8 cellular contexts compared by ENCODE assay signal in the genomic region with DNA sequence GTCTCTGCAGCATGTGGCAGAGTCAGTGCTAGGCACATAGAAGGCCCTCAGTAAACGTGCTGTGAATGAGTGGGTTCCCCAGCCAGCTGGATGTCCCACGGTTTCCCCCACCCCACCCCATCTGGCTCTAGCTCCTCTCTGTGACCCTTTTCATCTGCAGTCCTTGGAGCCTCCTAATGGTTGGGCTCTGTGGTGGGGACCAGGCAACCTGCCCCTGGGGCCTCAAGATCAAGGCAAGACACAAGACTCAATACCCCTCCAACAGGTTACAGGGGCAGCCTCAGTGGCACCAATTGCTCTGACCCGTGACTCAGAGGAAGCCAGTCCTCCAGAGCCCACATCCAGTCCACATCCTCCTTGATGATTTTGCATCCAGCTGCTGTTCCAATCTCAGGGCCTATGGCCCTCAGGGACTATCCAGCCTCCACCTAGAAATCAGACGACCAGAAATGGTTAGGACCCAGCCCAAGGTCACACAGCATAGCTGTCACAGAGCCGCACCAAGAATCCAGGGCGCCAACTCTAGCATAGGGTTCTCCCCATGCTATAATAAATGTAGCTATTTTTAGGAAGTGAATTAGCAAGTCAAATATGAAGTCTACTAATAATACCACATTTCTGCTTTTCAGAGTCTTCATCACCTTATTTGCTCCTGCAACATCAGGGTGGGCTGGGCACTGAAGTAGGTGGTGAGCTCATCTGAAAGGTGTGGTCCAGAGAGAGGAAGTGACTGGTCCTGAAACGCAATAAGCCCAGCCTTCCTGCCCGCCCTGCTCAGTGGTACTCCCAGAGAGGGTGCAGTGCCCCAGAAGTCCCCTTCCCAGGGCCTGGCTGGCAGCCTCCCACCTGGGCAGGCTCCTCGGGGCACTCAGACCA. TPM values are rescaled to one million over a fixed set of nuclear protein-coding genes. Genes with fewer than 3 reads are reported as not detected.
DNase-seq lines count a peak whose midpoint lies in the region; ATAC-seq and TF ChIP-seq lines count a peak whose summit lies in the region.

No MANE protein-coding gene starts in this region.

- DNase-seq in NCI-H2029 (lab: John Stamatoyannopoulos, UW): peak; percentile 0
- DNase-seq in NCI-H2029 treated with DMSO at 0.1 percent for 48 hours (lab: John Stamatoyannopoulos, UW): no peak
- peak; percentile 71 for DNase-seq in NAMALWA (ENCODE audit: low spot score)
- peak; percentile 69 for DNase-seq in activated naive CD4-positive, alpha-beta T cell treated with anti-CD3 and anti-CD28 coated beads, Interleukin-2, amount 10 ng/mL, durations not matched to agents 7 days and 5 days
- no peak for DNase-seq in neural crest cell (ENCODE audit: low read depth, low spot score)
- no peak for DNase-seq in NCI-H748 treated with DMSO at 0.1 percent for 48 hours (lab: John Stamatoyannopoulos, UW)
- DNase-seq in NCI-H2227 treated with DMSO at 0.1 percent for 48 hours (lab: John Stamatoyannopoulos, UW): no peak

- H3K9me3 Mint-ChIP-seq in activated naive CD4-positive, alpha-beta T cell treated with anti-CD3 and anti-CD28 coated beads, Interleukin-2, amount 10 ng/mL, durations not matched to agents 7 days and 5 days: no peaks in the 10 kb centered on the region
- no peaks in the 10 kb centered on the region for H3K9me3 Mint-ChIP-seq in neural crest cell

- peak overlapping the region; percentile 89 for H3K27ac Mint-ChIP-seq in activated naive CD4-positive, alpha-beta T cell treated with anti-CD3 and anti-CD28 coated beads, Interleukin-2, amount 10 ng/mL, durations not matched to agents 7 days and 5 days
- peak overlapping the region; percentile 35 for H3K27ac Mint-ChIP-seq in neural crest cell (ENCODE audit: unreplicated experiment)

- CTCF ChIA-PET in activated naive CD4-positive, alpha-beta T cell treated with anti-CD3 and anti-CD28 coated beads, Interleukin-2, amount 10 ng/mL, durations not matched to agents 7 days and 5 days (lab: Charles Lee): interaction anchor here (0.8 to 6.2 kb wide), 12 partner anchors 8 to 403 kb away, joined by 3 to 307 read pairs (median 4); a partner anchor contains a TSS

- no peaks in the 10 kb centered on the region for H3K36me3 Mint-ChIP-seq in activated naive CD4-positive, alpha-beta T cell treated with anti-CD3 and anti-CD28 coated beads, Interleukin-2, amount 10 ng/mL, durations not matched to agents 7 days and 5 days
- no peaks in the 10 kb centered on the region for H3K36me3 Mint-ChIP-seq in neural crest cell (ENCODE audit: low read depth)

- no peak for TF ChIP-seq CTCF in neural crest cell (conservative IDR thresholded peaks at IDR 0.05)

- ATAC-seq in HG02571 (IDR thresholded peaks at IDR 0.05; ENCODE audit: unreplicated experiment): peak; percentile 57

- H3K4me3 Mint-ChIP-seq in activated naive CD4-positive, alpha-beta T cell treated with anti-CD3 and anti-CD28 coated beads, Interleukin-2, amount 10 ng/mL, durations not matched to agents 7 days and 5 days: no peak overlapping the region
- no peak overlapping the region for H3K4me3 Mint-ChIP-seq in neural crest cell

- peaks cover 43% of the 10 kb centered on the region for H3K4me1 Mint-ChIP-seq in activated naive CD4-positive, alpha-beta T cell treated with anti-CD3 and anti-CD28 coated beads, Interleukin-2, amount 10 ng/mL, durations not matched to agents 7 days and 5 days
- H3K4me1 Mint-ChIP-seq in neural crest cell: no peaks in the 10 kb centered on the region

- no peaks in the 10 kb centered on the region for H3K27me3 Mint-ChIP-seq in activated naive CD4-positive, alpha-beta T cell treated with anti-CD3 and anti-CD28 coated beads, Interleukin-2, amount 10 ng/mL, durations not matched to agents 7 days and 5 days
- no peaks in the 10 kb centered on the region for H3K27me3 Mint-ChIP-seq in neural crest cell (ENCODE audit: low read depth)

RNA-seq across cellular contexts. Expression of a gene that starts 17.4 kb away (rescaled TPM):
- 0.77 and 1.0 TPM in 2 replicates for total RNA-seq in neural crest cell

RNA-seq across cellular contexts. Expression of a gene that starts 49.0 kb away (rescaled TPM):
- 12.3 and 14.4 TPM in 2 replicates for total RNA-seq in neural crest cell

Comparison
In these comparisons a context has a peak if more than half of its experiments do, and no peak if none do; other contexts are left out.
1. DNase-seq: peak in NCI-H2029 (single experiment), NAMALWA (single experiment) and activated naive CD4-positive, alpha-beta T cell treated with anti-CD3 and anti-CD28 coated beads, Interleukin-2, amount 10 ng/mL, durations not matched to agents 7 days and 5 days (single experiment); none in NCI-H2029 treated with DMSO at 0.1 percent for 48 hours (single experiment), neural crest cell (single experiment), NCI-H748 treated with DMSO at 0.1 percent for 48 hours (single experiment) and NCI-H2227 treated with DMSO at 0.1 percent for 48 hours (single experiment).